12 cellular contexts compared by ENCODE assay signal in genomic region chr11:36558511-36559413, GRCh38. TPM values are rescaled to one million over a fixed set of nuclear protein-coding genes. Genes with fewer than 3 reads are reported as not detected.
DNase-seq lines count a peak whose midpoint lies in the region; ATAC-seq, FAIRE-seq and TF ChIP-seq lines count a peak whose summit lies in the region.
"Had no signal": no experiment of that assay in that cellular context is flagged by ENCODE, and none has a peak within 500 bp of the region (broad histone marks: within the 10 kb centered on the region; RNA-seq: fewer than 3 reads in every experiment).

No MANE protein-coding gene starts in this region.

- no peaks in the 10 kb centered on the region for H3K27me3 ChIP-seq in left ventricle myocardium inferior (ENCODE audit: low read depth)
- H3K27me3 ChIP-seq in PC-3 (ENCODE audit: low read length) = peaks cover 35% of the 10 kb centered on the region
- H3K27me3 ChIP-seq: body of pancreas had no signal

- intact Hi-C loops in left ventricle myocardium inferior (cut with micrococcal nuclease) (no loop called here), PC-3 (cut with micrococcal nuclease) (no loop called here)

- H3K9me3 Mint-ChIP-seq in activated naive CD8-positive, alpha-beta T cell (ENCODE audit: low read depth) = no peaks in the 10 kb centered on the region

- CTCF ChIA-PET in PC-3 (lab: Charles Lee) = no interaction called here

- BruUV-seq in PC-3 (replicated peaks; lab: Mats Ljungman, UMichigan) = no TSS peak

- peak overlapping the region; percentile 48 for H3K27ac Mint-ChIP-seq in activated naive CD8-positive, alpha-beta T cell

- FAIRE-seq in GM12892 (lab: Jason Lieb, UNC) = peak; percentile 50
- no peak for FAIRE-seq in frontal cortex (lab: Jason Lieb, UNC)

- no peak overlapping the region for H3K27ac ChIP-seq in left ventricle myocardium inferior (replicated peaks)
- H3K27ac ChIP-seq in PC-3 (ENCODE audit: low read length) = no peak overlapping the region
- H3K27ac ChIP-seq: body of pancreas, HL-60 had no signal

- no peaks in the 10 kb centered on the region for H3K4me1 ChIP-seq in left ventricle myocardium inferior
- H3K4me1 ChIP-seq in PC-3 (ENCODE audit: insufficient read depth, low read length) = no peaks in the 10 kb centered on the region
- H3K4me1 ChIP-seq: body of pancreas had no signal

- H3K4me1 Mint-ChIP-seq in activated naive CD8-positive, alpha-beta T cell (ENCODE audit: low read depth) = peaks cover 18% of the 10 kb centered on the region
- H3K4me1 Mint-ChIP-seq: neural crest cell had no signal

- TF ChIP-seq CTCF in left ventricle myocardium inferior (IDR thresholded peaks at IDR 0.05; ENCODE audit: borderline replicate concordance) (no peak), PC-3 (conservative IDR thresholded peaks at IDR 0.05; ENCODE audit: low read depth, low read length) (no peak)

- H3K4me2 ChIP-seq in PC-3 (ENCODE audit: low read length) = no peak overlapping the region

- no peaks in the 10 kb centered on the region for H3K36me3 Mint-ChIP-seq in activated naive CD8-positive, alpha-beta T cell

- H3K36me3 ChIP-seq in left ventricle myocardium inferior (no peaks in the 10 kb centered on the region), PC-3 (ENCODE audit: low read depth, low read length) (no peaks in the 10 kb centered on the region)

- no peaks in the 10 kb centered on the region for H3K9me2 ChIP-seq in PC-3 (replicated peaks; ENCODE audit: low read length)

- TF ChIP-seq POLR2A in GM12892 (IDR thresholded peaks at IDR 0.05; ENCODE audit: low read depth, low read length) = no peak

- H3K27me3 Mint-ChIP-seq in activated naive CD8-positive, alpha-beta T cell = peaks cover 13% of the 10 kb centered on the region

- no peak overlapping the region for H3K9ac ChIP-seq in PC-3 (ENCODE audit: low read length)

- peaks cover 18% of the 10 kb centered on the region for H3K9me3 ChIP-seq in left ventricle myocardium inferior (replicated peaks)
- H3K9me3 ChIP-seq in PC-3 (ENCODE audit: low read length) = no peaks in the 10 kb centered on the region
- H3K9me3 ChIP-seq: body of pancreas had no signal

- no peak overlapping the region for H2AFZ ChIP-seq in PC-3 (ENCODE audit: low read length)

- H4K20me1 ChIP-seq in PC-3 (ENCODE audit: low read length) = no peaks in the 10 kb centered on the region

- H3K79me2 ChIP-seq in PC-3 (ENCODE audit: low read length) = no peaks in the 10 kb centered on the region

- in situ Hi-C loops in ACHN (cut with HindIII; ENCODE audit: low pct_ligation_motif_present, low pct_unique_long_range_greater_than_20kb, low sequenced_read_pairs) = no loop called here

- ATAC-seq in GM19397 (IDR thresholded peaks at IDR 0.05; ENCODE audit: unreplicated experiment) = peak; percentile 89
- peak; percentile 91 for ATAC-seq in HG03066 (IDR thresholded peaks at IDR 0.05; ENCODE audit: low read depth, unreplicated experiment)
- ATAC-seq in PC-3 = no peak
- ATAC-seq: body of pancreas had no signal

- POLR2A ChIA-PET in PC-3 (lab: Charles Lee; ENCODE audit: unreplicated experiment) = no interaction called here

- peak; percentile 6 for DNase-seq in GM12892 (ENCODE audit: insufficient read length)
- no peak for DNase-seq in left ventricle myocardium inferior
- no peak for DNase-seq in frontal cortex (ENCODE audit: low spot score in 2 of 2)
- DNase-seq in ACHN = no peak
- no peak for DNase-seq in PC-3
- DNase-seq: body of pancreas, NCI-H446 had no signal

- peak overlapping the region; percentile 14 for H3K4me3 Mint-ChIP-seq in activated naive CD8-positive, alpha-beta T cell
- H3K4me3 Mint-ChIP-seq: neural crest cell had no signal

- no peaks in the 10 kb centered on the region for H3F3A ChIP-seq in PC-3 (ENCODE audit: low read length, unreplicated experiment)

- H3K4me3 ChIP-seq in left ventricle myocardium inferior = no peak overlapping the region
- H3K4me3 ChIP-seq in PC-3 (ENCODE audit: low read length) = no peak overlapping the region
- H3K4me3 ChIP-seq: body of pancreas had no signal

RNA-seq across cellular contexts. Expression of gene RAG1, which starts 9.0 kb away (rescaled TPM):
- polyA plus RNA-seq in GM12892 (2012; ENCODE audit: missing spikeins) = 0.06 TPM
- 1.6 TPM for total RNA-seq in left ventricle myocardium inferior
- 0.41 TPM for total RNA-seq in frontal cortex
- 0.15 and 0.23 TPM in 2 replicates for total RNA-seq in PC-3 (2014; rRNA removed)

RNA-seq across cellular contexts. Expression of gene IFTAP, which starts 35.5 kb away (rescaled TPM):
- 8.4 TPM for polyA plus RNA-seq in GM12892 (2012; ENCODE audit: missing spikeins)
- total RNA-seq in left ventricle myocardium inferior = 50.1 TPM
- 51.4 TPM for total RNA-seq in frontal cortex
- 12.9 and 17.6 TPM in 2 replicates for total RNA-seq in PC-3 (2014; rRNA removed)

RNA-seq across cellular contexts. Expression of gene RAG2, which starts 39.3 kb away (rescaled TPM):
- polyA plus RNA-seq in GM12892 (2012; ENCODE audit: missing spikeins) = not detected
- not detected for total RNA-seq in left ventricle myocardium inferior
- not detected for total RNA-seq in frontal cortex
- not detected in 2 replicates for total RNA-seq in PC-3 (2014; rRNA removed)
- total RNA-seq: body of pancreas, neural crest cell had no signal

RNA-seq across cellular contexts. Expression of gene TRAF6, which starts 48.7 kb away (rescaled TPM):
- 4.2 TPM for polyA plus RNA-seq in GM12892 (2012; ENCODE audit: missing spikeins)
- 12.9 TPM for total RNA-seq in left ventricle myocardium inferior
- total RNA-seq in frontal cortex = 13.0 TPM
- 4.0 and 4.1 TPM in 2 replicates for total RNA-seq in PC-3 (2014; rRNA removed)
